1 cellular context compared by ENCODE assay signal in the genomic region with DNA sequence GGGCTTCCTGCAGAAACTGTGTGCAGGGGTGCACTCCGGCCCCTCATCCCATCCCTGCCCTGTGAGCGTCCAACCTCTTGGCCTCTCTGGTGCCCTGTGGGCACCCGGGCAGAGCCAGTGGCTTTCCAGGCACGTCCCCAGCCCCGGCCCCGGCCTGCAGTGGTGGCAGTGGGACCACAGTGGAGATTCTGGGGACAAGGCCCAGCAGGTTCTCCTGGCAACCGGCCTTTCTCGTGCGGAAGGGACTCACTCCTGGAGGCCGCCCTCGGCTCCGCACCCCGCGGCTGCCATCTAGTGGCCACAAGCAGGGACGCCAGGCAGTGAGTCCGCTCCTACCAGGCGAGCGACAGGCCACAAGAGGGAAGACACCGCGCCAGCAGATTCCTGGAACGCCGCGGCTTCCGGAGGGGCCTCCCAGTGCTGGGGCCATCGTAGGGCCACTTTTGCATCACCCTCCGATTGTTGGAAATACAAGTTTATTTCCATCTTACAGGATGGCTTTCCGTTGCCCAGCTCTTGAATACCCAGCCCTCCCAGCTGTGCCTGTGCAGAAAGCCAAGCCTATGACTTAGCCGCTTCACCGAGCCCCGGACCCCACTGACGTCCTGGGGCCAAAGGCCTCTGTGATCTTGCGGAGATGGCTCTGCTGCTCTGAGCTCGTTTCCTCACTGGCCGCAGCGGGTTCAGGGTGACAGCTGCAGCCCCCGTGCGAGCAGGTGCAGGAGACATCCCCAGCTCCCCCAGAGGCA.
A peak's percentile ranks its signal among the peaks of the same experiment; 100 is the strongest.
TF ChIP-seq lines count a peak whose summit lies in the region.

No MANE protein-coding gene starts in this region.

TF ChIP-seq in K562, 482 proteins besides CTCF, POLR2A, EP300 and RAD21 (continued from another document):
- TF ChIP-seq ZNF407 (IDR thresholded peaks at IDR 0.05; ENCODE audit: low read depth) (no peak), SMC3 (conservative IDR thresholded peaks at IDR 0.05; ENCODE audit: insufficient read depth, low read depth, low read length) (peak; percentile 88), RB1 (IDR thresholded peaks at IDR 0.05; ENCODE audit: low read depth) (peak; percentile 71), NR1H2 (CRISPR knock-in tag; IDR thresholded peaks at IDR 0.05) (no peak), RFX1 (IDR thresholded peaks at IDR 0.05) (peak; percentile 28; the same call in 1 of the 2 replicates), HEY1 (CRISPR knock-in tag; IDR thresholded peaks at IDR 0.05; ENCODE audit: borderline replicate concordance) (no peak), CREM (IDR thresholded peaks at IDR 0.05; ENCODE audit: low read depth) (0 out of 2 replicates have a peak, but pooled peaks have one; percentile 27), RFX5 (IDR thresholded peaks at IDR 0.05; ENCODE audit: low read depth, low read length) (no peak), SMAD3 (CRISPR knock-in tag; conservative IDR thresholded peaks at IDR 0.05) (no peak), XRCC4 (IDR thresholded peaks at IDR 0.05; ENCODE audit: extremely low read depth, insufficient read depth, insufficient read length) (no peak), JUND (IDR thresholded peaks at IDR 0.05; ENCODE audit: borderline replicate concordance, low read depth, low read length) (no peak), JUND (tag; IDR thresholded peaks at IDR 0.05; ENCODE audit: borderline replicate concordance, low read depth, low read length) (no peak), SNRNP70 (optimal IDR thresholded peaks at IDR 0.05; ENCODE audit: low read depth, low read length) (no peak), CCAR2 (IDR thresholded peaks at IDR 0.05; ENCODE audit: low read depth, low read length) (no peak), AFF1 (IDR thresholded peaks at IDR 0.05; ENCODE audit: low read depth in 1 of 2, partially characterized antibody in 2 of 2) (no peak)
- TF ChIP-seq, protein P1, sequence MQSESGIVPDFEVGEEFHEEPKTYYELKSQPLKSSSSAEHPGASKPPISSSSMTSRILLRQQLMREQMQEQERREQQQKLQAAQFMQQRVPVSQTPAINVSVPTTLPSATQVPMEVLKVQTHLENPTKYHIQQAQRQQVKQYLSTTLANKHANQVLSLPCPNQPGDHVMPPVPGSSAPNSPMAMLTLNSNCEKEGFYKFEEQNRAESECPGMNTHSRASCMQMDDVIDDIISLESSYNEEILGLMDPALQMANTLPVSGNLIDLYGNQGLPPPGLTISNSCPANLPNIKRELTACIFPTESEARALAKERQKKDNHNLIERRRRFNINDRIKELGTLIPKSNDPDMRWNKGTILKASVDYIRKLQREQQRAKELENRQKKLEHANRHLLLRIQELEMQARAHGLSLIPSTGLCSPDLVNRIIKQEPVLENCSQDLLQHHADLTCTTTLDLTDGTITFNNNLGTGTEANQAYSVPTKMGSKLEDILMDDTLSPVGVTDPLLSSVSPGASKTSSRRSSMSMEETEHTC (IDR thresholded peaks at IDR 0.05) = no peak
